In genomic region chrX:49079489-49080428, GRCh38 we compare ENCODE assay signal across 8 cellular contexts. TPM values are rescaled to one million over a fixed set of nuclear protein-coding genes. Genes with fewer than 3 reads are reported as not detected.
DNase-seq lines count a peak whose midpoint lies in the region; ATAC-seq, FAIRE-seq and TF ChIP-seq lines count a peak whose summit lies in the region.

TSS of gene WDR45 (minus strand) at chrX:49079887. CDS start at chrX:49078095, 1,792 bp downstream.

- peak within 1 kb of the TSS; percentile 68 for H3K27ac ChIP-seq in 22Rv1
- H3K27ac ChIP-seq in mesendoderm (ENCODE audit: low read depth, low read length) = peak within 1 kb of the TSS; percentile 57

- H3K23ac ChIP-seq in mesendoderm (ENCODE audit: low read length) = no peak within 1 kb of the TSS

- peak; percentile 84 for FAIRE-seq in GM18507 (lab: Jason Lieb, UNC)

- DNase-seq in GM18507 (ENCODE audit: extremely low spot score, insufficient read length, low read depth) (peak; percentile 52), NOMO-1 (lab: John Stamatoyannopoulos, UW; ENCODE audit: unreplicated experiment in 2 of 2) (peak; percentile 47 to 56), mesendoderm (peak; percentile 76)
- DNase-seq in activated CD8-positive, alpha-beta memory T cell treated with anti-CD3 and anti-CD28 coated beads, Interleukin-2, amount 50 U/mL, for 1 hour (ENCODE audit: extremely low read depth) = peak; percentile 47
- DNase-seq in stimulated activated CD8-positive, alpha-beta memory T cell treated with anti-CD3 and anti-CD28 coated beads, Interleukin-15, amount 100 ng/mL, for 1 hour (ENCODE audit: low read depth) = peak; percentile 52

- no peaks in the 10 kb centered on the region for H3K79me1 ChIP-seq in mesendoderm (ENCODE audit: low read length)

- no peak within 1 kb of the TSS for H2BK15ac ChIP-seq in mesendoderm (replicated peaks; ENCODE audit: low read depth)

- peak within 1 kb of the TSS; percentile 83 for H3K56ac ChIP-seq in mesendoderm (ENCODE audit: low read length)

- no peaks in the 10 kb centered on the region for H3K36me3 ChIP-seq in endocrine pancreas (ENCODE audit: control insufficient read depth, insufficient read depth, low read length)
- H3K36me3 ChIP-seq in mesendoderm (ENCODE audit: control insufficient read depth, insufficient read depth, low read length) = no peaks in the 10 kb centered on the region

- peak; percentile 70 for ATAC-seq in HG03342 (IDR thresholded peaks at IDR 0.05; ENCODE audit: unreplicated experiment)

- no peak within 1 kb of the TSS for H4K5ac ChIP-seq in mesendoderm (ENCODE audit: low read length)

- H4K8ac ChIP-seq in mesendoderm (ENCODE audit: low read depth, low read length) = no peak within 1 kb of the TSS

- WGBS in mesendoderm (ENCODE audit: extremely low coverage, insufficient coverage, low lambda C conversion rate) = no CpG with 5 or more reads among the region's 55 CpGs

- H3K18ac ChIP-seq in mesendoderm (ENCODE audit: low read length) = peak within 1 kb of the TSS; percentile 85

- H2BK120ac ChIP-seq in mesendoderm (ENCODE audit: low read depth, low read length) = no peak within 1 kb of the TSS

- H3K79me2 ChIP-seq in mesendoderm (ENCODE audit: control insufficient read depth, insufficient read depth, low read length) = no peaks in the 10 kb centered on the region

- H3K9ac ChIP-seq in endocrine pancreas (ENCODE audit: control insufficient read depth, insufficient read depth, low read length) (peak within 1 kb of the TSS; percentile 45), mesendoderm (ENCODE audit: low read length) (peak within 1 kb of the TSS; percentile 66)

- peak within 1 kb of the TSS; percentile 1 for H3K4me2 ChIP-seq in mesendoderm (ENCODE audit: low read length)

- H3K27me3 ChIP-seq in endocrine pancreas (ENCODE audit: control insufficient read depth, insufficient read depth, low read length) = no peaks in the 10 kb centered on the region
- no peaks in the 10 kb centered on the region for H3K27me3 ChIP-seq in mesendoderm (ENCODE audit: insufficient read depth, low read length, poor library complexity)

- no peak within 1 kb of the TSS for H3K4me3 ChIP-seq in endocrine pancreas (ENCODE audit: control insufficient read depth, insufficient read depth, low read length)
- H3K4me3 ChIP-seq in mesendoderm (ENCODE audit: low read length) = peak within 1 kb of the TSS; percentile 53

- peak within 1 kb of the TSS; percentile 2 for H3K4ac ChIP-seq in mesendoderm (ENCODE audit: low read depth, low read length)

- no peak within 1 kb of the TSS for H2AK5ac ChIP-seq in mesendoderm (ENCODE audit: low read length)

- H3K9me3 ChIP-seq in endocrine pancreas (ENCODE audit: control insufficient read depth, low read length) = no peaks in the 10 kb centered on the region

- H2BK5ac ChIP-seq in mesendoderm (ENCODE audit: low read length) = no peak within 1 kb of the TSS

- no peaks in the 10 kb centered on the region for H3K4me1 ChIP-seq in endocrine pancreas (ENCODE audit: control insufficient read depth, insufficient read depth, low read length)
- H3K4me1 ChIP-seq in mesendoderm (ENCODE audit: control insufficient read depth, low read depth, low read length) = no peaks in the 10 kb centered on the region

- no peak for TF ChIP-seq CTCF in 22Rv1 (IDR thresholded peaks at IDR 0.05)

RNA-seq across cellular contexts. Expression of gene WDR45, which starts in this region (rescaled TPM):
- 26.2 TPM for polyA plus RNA-seq in mesendoderm (2013, experiment 1 of 2)
- polyA plus RNA-seq in mesendoderm (2013, experiment 2 of 2) = 25.9 TPM
